Comparison of ENCODE assay signal across 1 cellular context in the genomic region with DNA sequence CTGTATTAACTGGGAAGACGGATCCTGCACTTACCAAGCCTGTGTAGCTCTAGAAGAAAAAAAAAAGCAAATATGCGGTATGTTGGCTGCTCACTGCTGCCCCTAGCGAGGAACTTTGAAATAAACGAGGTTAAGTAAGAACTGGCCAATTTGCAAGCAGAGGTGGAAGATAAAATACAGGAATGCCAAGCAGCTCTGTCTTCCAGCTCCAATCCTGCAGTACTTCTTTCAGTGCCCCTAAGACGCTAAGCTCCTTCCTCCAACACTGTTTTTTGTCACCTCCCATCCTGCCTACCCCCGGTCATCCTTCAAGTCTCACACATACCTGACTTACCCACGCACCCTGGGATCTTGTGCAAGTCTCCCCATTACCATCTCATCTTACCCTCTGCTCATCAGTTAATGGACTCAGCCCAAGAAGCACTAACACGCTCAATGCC.
TF ChIP-seq lines count a peak whose summit lies in the region.

No MANE protein-coding gene starts in this region.

TF ChIP-seq in GM23338, 12 proteins besides CTCF, POLR2A, EP300 and RAD21 (continued from another document):
- TF ChIP-seq ZNF462 (CRISPR knock-in tag; IDR thresholded peaks at IDR 0.05) (no peak), ZNF331 (CRISPR knock-in tag; IDR thresholded peaks at IDR 0.05; ENCODE audit: low read depth) (no peak), EZH2phosphoT487 (IDR thresholded peaks at IDR 0.05; ENCODE audit: unreplicated experiment) (no peak), NANOG (IDR thresholded peaks at IDR 0.05; ENCODE audit: borderline replicate concordance) (no peak)
- TF ChIP-seq, protein P1, sequence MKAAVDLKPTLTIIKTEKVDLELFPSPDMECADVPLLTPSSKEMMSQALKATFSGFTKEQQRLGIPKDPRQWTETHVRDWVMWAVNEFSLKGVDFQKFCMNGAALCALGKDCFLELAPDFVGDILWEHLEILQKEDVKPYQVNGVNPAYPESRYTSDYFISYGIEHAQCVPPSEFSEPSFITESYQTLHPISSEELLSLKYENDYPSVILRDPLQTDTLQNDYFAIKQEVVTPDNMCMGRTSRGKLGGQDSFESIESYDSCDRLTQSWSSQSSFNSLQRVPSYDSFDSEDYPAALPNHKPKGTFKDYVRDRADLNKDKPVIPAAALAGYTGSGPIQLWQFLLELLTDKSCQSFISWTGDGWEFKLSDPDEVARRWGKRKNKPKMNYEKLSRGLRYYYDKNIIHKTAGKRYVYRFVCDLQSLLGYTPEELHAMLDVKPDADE (IDR thresholded peaks at IDR 0.05), result no peak
